Comparison of ENCODE assay signal across 19 cellular contexts in the genomic region with DNA sequence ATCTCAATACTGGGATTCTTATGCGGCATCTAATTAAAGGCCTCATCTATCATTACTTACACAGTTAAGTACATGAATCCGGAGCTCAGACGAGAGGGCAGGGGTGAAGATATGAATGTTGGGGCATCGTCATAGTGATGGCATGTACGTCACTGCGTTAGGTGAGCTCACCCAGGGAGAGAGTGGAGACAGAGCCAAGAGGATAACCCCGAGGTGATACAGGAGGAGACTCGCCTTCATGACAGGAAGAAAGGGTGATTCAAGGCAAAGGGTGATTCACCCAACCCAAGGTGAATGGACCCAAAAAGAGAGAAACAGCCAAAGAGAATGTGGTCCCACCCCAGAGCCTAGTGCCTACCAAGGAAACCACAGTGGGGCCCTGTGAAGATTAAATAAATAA.
"Had no signal": no experiment of that assay in that cellular context is flagged by ENCODE, and none has a peak within 500 bp of the region (broad histone marks: within the 10 kb centered on the region; RNA-seq: fewer than 3 reads in every experiment).

No MANE protein-coding gene starts in this region.

- H3K9me3 ChIP-seq: mucosa of descending colon, ovary, sigmoid colon, stomach, testis had no signal

- H3K4me1 ChIP-seq: sigmoid colon, testis had no signal

- H3K36me3 ChIP-seq: ovary, sigmoid colon, stomach had no signal

- H3K4me3 ChIP-seq: mucosa of descending colon, ovary, sigmoid colon, stomach, testis had no signal

- ATAC-seq: activated naive CD4-positive, alpha-beta T cell treated with anti-CD3 and anti-CD28 coated beads, Interleukin-2, amount 50 U/mL, for 72 hours; left lobe of liver; mucosa of descending colon; naive thymus-derived CD4-positive, alpha-beta T cell; T-cell had no signal

- H3K27ac ChIP-seq: ovary, sigmoid colon, stomach, testis, VCaP had no signal

- H3K27me3 ChIP-seq: ovary, sigmoid colon, stomach, testis had no signal

- DNase-seq: activated CD4-positive, alpha-beta memory T cell treated with anti-CD3 and anti-CD28 coated beads for 36 hours; activated CD4-positive, alpha-beta T cell treated with anti-CD3 and anti-CD28 coated beads for 1 hour; activated effector memory CD4-positive, alpha-beta T cell treated with anti-CD3 and anti-CD28 coated beads, Interleukin-2, amount 50 U/mL, for 16 hours; activated T-cell treated with anti-CD3 and anti-CD28 coated beads, Interleukin-2, amount 50 U/mL, for 24 hours; amniotic stem cell; cerebellar nuclear complex; effector memory CD4-positive, alpha-beta T cell; mucosa of descending colon; naive thymus-derived CD4-positive, alpha-beta T cell; ovary; sigmoid colon; stimulated activated CD4-positive, alpha-beta T cell treated with anti-CD3 and anti-CD28 coated beads, Interleukin-2, amount 100 ng/mL, for 24 hours; stomach; T-cell; T-helper 9 cell; testis had no signal
